In the genomic region with DNA sequence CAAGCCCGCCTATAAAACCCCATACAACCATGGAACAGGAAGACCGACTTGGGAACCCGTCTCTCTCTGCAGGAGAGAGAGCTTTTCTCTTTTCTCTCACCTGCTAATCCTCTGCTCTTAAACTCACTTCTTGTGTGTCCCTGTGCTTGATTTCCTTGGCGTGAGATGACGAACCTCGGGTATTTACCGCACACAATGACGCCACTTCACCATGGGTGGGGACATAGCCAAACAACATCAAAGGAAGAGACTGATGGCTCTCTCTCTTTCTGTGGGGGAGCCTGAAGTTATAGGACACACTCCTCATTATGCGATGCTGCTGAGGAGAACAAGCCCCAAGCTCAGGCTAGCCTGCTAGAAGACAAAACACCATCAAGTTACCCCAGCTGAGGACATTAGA, we compare ENCODE assay signal across 20 cellular contexts.
"Had no signal": no experiment of that assay in that cellular context is flagged by ENCODE, and none has a peak within 500 bp of the region (broad histone marks: within the 10 kb centered on the region; RNA-seq: fewer than 3 reads in every experiment).

No MANE protein-coding gene starts in this region.

- ATAC-seq: activated CD4-positive, CD25-positive, alpha-beta regulatory T cell treated with anti-CD3 and anti-CD28 coated beads, Interleukin-2, amount 50 U/mL, for 24 hours; activated CD8-positive, alpha-beta T cell treated with anti-CD3 and anti-CD28 coated beads, Interleukin-2, amount 10 ng/mL, durations not matched to agents 7 days and 5 days; activated T-cell treated with anti-CD3 and anti-CD28 coated beads, Interleukin-2, amount 50 U/mL, for 4 hours; gastrocnemius medialis; left ventricle myocardium superior; stimulated activated naive CD8-positive, alpha-beta T cell treated with anti-CD3 and anti-CD28 coated beads, Interleukin-15, Interleukin-2, amounts not matched to agents 100 U/mL and 50 U/mL, for 24 hours had no signal

- H3K27ac Mint-ChIP-seq: activated CD4-positive, alpha-beta T cell treated with anti-CD3 and anti-CD28 coated beads, Interleukin-2, amount 10 ng/mL, durations not matched to agents 7 days and 5 days; activated CD8-positive, alpha-beta T cell treated with anti-CD3 and anti-CD28 coated beads, Interleukin-2, amount 10 ng/mL, durations not matched to agents 7 days and 5 days; activated naive CD4-positive, alpha-beta T cell treated with anti-CD3 and anti-CD28 coated beads for 36 hours; immature natural killer cell; progenitor cell of endocrine pancreas had no signal

- DNase-seq: activated CD4-positive, alpha-beta T cell treated with anti-CD3 and anti-CD28 coated beads, Interleukin-2, amount 10 ng/mL, durations not matched to agents 7 days and 5 days; activated CD8-positive, alpha-beta T cell treated with anti-CD3 and anti-CD28 coated beads, Interleukin-2, amount 10 ng/mL, durations not matched to agents 7 days and 5 days; activated naive CD4-positive, alpha-beta T cell treated with anti-CD3 and anti-CD28 coated beads for 36 hours; activated T-cell treated with anti-CD3 and anti-CD28 coated beads, Interleukin-2, amount 50 U/mL, for 4 hours; brain microvascular endothelial cell; central memory CD4-positive, alpha-beta T cell; gastrocnemius medialis; head of caudate nucleus; immature natural killer cell; left ventricle myocardium superior; stimulated activated CD4-positive, alpha-beta T cell treated with anti-CD3 and anti-CD28 coated beads, Interleukin-12 subunit alpha, Interleukin-12 subunit beta, amount 100 ng/mL, for 4 hours; stimulated activated CD4-positive, alpha-beta T cell treated with anti-CD3 and anti-CD28 coated beads, Interleukin-1b, Interleukin-23, amount 100 ng/mL, for 48 hours; stimulated activated naive CD8-positive, alpha-beta T cell treated with anti-CD3 and anti-CD28 coated beads, Interleukin-15, Interleukin-2, amounts not matched to agents 100 U/mL and 50 U/mL, for 24 hours; T1000 had no signal

- H3K27ac ChIP-seq: brain microvascular endothelial cell, gastrocnemius medialis, tibial nerve, vagina had no signal

- H3K4me1 ChIP-seq: gastrocnemius medialis, tibial nerve, vagina had no signal

- H3K36me3 Mint-ChIP-seq: immature natural killer cell had no signal

- FAIRE-seq: colon had no signal

- H3K9me3 ChIP-seq: gastrocnemius medialis, tibial nerve, vagina had no signal

- H3K27me3 Mint-ChIP-seq: activated CD4-positive, alpha-beta T cell treated with anti-CD3 and anti-CD28 coated beads, Interleukin-2, amount 10 ng/mL, durations not matched to agents 7 days and 5 days; progenitor cell of endocrine pancreas had no signal

- H3K9me3 Mint-ChIP-seq: activated CD4-positive, alpha-beta T cell treated with anti-CD3 and anti-CD28 coated beads, Interleukin-2, amount 10 ng/mL, durations not matched to agents 7 days and 5 days; activated naive CD4-positive, alpha-beta T cell treated with anti-CD3 and anti-CD28 coated beads for 36 hours; activated T-cell treated with anti-CD3 and anti-CD28 coated beads, Interleukin-2, amount 50 U/mL, for 4 hours; neural crest cell had no signal

- H3K4me3 Mint-ChIP-seq: activated CD4-positive, alpha-beta T cell treated with anti-CD3 and anti-CD28 coated beads, Interleukin-2, amount 10 ng/mL, durations not matched to agents 7 days and 5 days; activated CD8-positive, alpha-beta T cell treated with anti-CD3 and anti-CD28 coated beads, Interleukin-2, amount 10 ng/mL, durations not matched to agents 7 days and 5 days; activated naive CD4-positive, alpha-beta T cell treated with anti-CD3 and anti-CD28 coated beads for 36 hours; activated T-cell treated with anti-CD3 and anti-CD28 coated beads, Interleukin-2, amount 50 U/mL, for 4 hours; immature natural killer cell; neural crest cell had no signal

- H3K27me3 ChIP-seq: brain microvascular endothelial cell, gastrocnemius medialis, tibial nerve, vagina had no signal

- H3K36me3 ChIP-seq: brain microvascular endothelial cell, gastrocnemius medialis, tibial nerve, vagina had no signal

- H3K4me3 ChIP-seq: gastrocnemius medialis, tibial nerve, vagina had no signal

- H3K4me1 Mint-ChIP-seq: activated CD4-positive, alpha-beta T cell treated with anti-CD3 and anti-CD28 coated beads, Interleukin-2, amount 10 ng/mL, durations not matched to agents 7 days and 5 days; immature natural killer cell; neural crest cell had no signal
